ENCODE assay signal across 16 cellular contexts in the genomic region with DNA sequence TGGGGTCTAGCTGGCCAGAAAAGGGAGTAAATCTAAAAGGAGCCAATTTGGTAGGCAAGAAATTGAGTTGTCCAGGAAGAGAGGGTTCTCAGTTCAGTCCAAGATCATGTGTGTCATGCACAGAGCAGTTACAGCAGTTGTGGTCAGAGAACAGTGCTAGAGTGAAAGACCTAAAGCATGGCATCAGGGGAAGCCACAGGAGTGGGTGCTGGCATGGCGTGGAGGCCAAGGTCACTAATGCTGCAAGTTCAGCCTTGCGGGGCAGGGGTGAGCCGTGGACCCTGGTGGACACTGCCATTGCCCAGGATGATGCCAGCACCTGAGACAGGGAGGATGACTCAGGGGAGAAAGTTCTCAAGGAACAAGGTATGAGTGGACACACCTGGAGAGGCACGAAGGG. TPM values are rescaled to one million over a fixed set of nuclear protein-coding genes. Genes with fewer than 3 reads are reported as not detected.
DNase-seq lines count a peak whose midpoint lies in the region; ATAC-seq and TF ChIP-seq lines count a peak whose summit lies in the region.
"Had no signal": no experiment of that assay in that cellular context is flagged by ENCODE, and none has a peak within 500 bp of the region (broad histone marks: within the 10 kb centered on the region; RNA-seq: fewer than 3 reads in every experiment).

No MANE protein-coding gene starts in this region.

- no peaks in the 10 kb centered on the region for H3K4me1 ChIP-seq in upper lobe of right lung
- H3K4me1 ChIP-seq: A549, BE2C had no signal

- peaks cover 26% of the 10 kb centered on the region for H3K27me3 Mint-ChIP-seq in chondrocyte (ENCODE audit: low read depth)

- intact Hi-C loops in posterior vena cava (cut with DNase I): no loop called here
- intact Hi-C loops in upper lobe of right lung (cut with DNase I): no loop called here

- H3K36me3 Mint-ChIP-seq in chondrocyte (ENCODE audit: low read depth): no peaks in the 10 kb centered on the region
- H3K36me3 Mint-ChIP-seq: CD8-positive, alpha-beta T cell had no signal

- no peak overlapping the region for H3K27ac Mint-ChIP-seq in chondrocyte (ENCODE audit: unreplicated experiment)
- H3K27ac Mint-ChIP-seq: CD8-positive, alpha-beta T cell had no signal

- no peaks in the 10 kb centered on the region for H3K9me3 Mint-ChIP-seq in chondrocyte (ENCODE audit: low read depth)
- H3K9me3 Mint-ChIP-seq: CD8-positive, alpha-beta T cell had no signal

- ATAC-seq in upper lobe of right lung: no peak
- ATAC-seq: A549; CD8-positive, alpha-beta T cell; HCT116 had no signal

- DNase-seq in chondrocyte (ENCODE audit: low spot score) (peak; percentile 56), ecto neural progenitor cell (ENCODE audit: low spot score) (peak; percentile 16), posterior vena cava (ENCODE audit: low spot score) (peak; percentile 32), upper lobe of right lung (peak; percentile 46), NCI-H1694 (lab: John Stamatoyannopoulos, UW) (no peak), MV-4-11 (lab: John Stamatoyannopoulos, UW) (no peak), NCI-H187 (lab: John Stamatoyannopoulos, UW) (no peak)
- DNase-seq: BE2C, COR-L47, DND-41, GDM1 had no signal

- no peaks in the 10 kb centered on the region for H3K9me3 ChIP-seq in upper lobe of right lung
- H3K9me3 ChIP-seq: BE2C had no signal

- no peaks in the 10 kb centered on the region for H3K4me1 Mint-ChIP-seq in chondrocyte (ENCODE audit: low read depth)

- no peaks in the 10 kb centered on the region for H3K36me3 ChIP-seq in upper lobe of right lung
- H3K36me3 ChIP-seq: BE2C had no signal

- H3K4me3 ChIP-seq in upper lobe of right lung: no peak overlapping the region
- H3K4me3 ChIP-seq: A549 had no signal

- H3K27ac ChIP-seq in upper lobe of right lung: no peak overlapping the region
- H3K27ac ChIP-seq: A549, C4-2B, HL-60 had no signal

- TF ChIP-seq CTCF in chondrocyte (IDR thresholded peaks at IDR 0.05): no peak
- no peak for TF ChIP-seq CTCF in upper lobe of right lung (IDR thresholded peaks at IDR 0.05)

- H3K27me3 ChIP-seq in upper lobe of right lung: no peaks in the 10 kb centered on the region
- H3K27me3 ChIP-seq: BE2C had no signal

- no peak overlapping the region for H3K4me3 Mint-ChIP-seq in chondrocyte (ENCODE audit: unreplicated experiment)
- H3K4me3 Mint-ChIP-seq: CD8-positive, alpha-beta T cell had no signal

RNA-seq across cellular contexts. Expression of a gene that starts 16.6 kb away (rescaled TPM):
- total RNA-seq in chondrocyte (not detected in 3 replicates), posterior vena cava (under 1 TPM in 1 of 2 donors, not detected in 1; 0.29 TPM), upper lobe of right lung (188 TPM)
- total RNA-seq: CD8-positive, alpha-beta T cell had no signal

RNA-seq across cellular contexts. Expression of a gene that starts 32.2 kb away (rescaled TPM):
- total RNA-seq in chondrocyte (not detected in 3 replicates), posterior vena cava (not detected), upper lobe of right lung (18.9 TPM)
- total RNA-seq: CD8-positive, alpha-beta T cell had no signal

RNA-seq across cellular contexts. Expression of a gene that starts 47.6 kb away (rescaled TPM):
- total RNA-seq in chondrocyte: not detected in 3 replicates
- total RNA-seq in posterior vena cava: 10 to 100 TPM; 32.5 to 46.6 TPM
- 59.4 TPM for total RNA-seq in upper lobe of right lung
- total RNA-seq: CD8-positive, alpha-beta T cell had no signal

Comparison
In these comparisons a context has a peak if more than half of its experiments do, and no peak if none do; other contexts are left out.
1. DNase-seq: peak in chondrocyte (single experiment), ecto neural progenitor cell (single experiment), posterior vena cava (single experiment) and upper lobe of right lung (single experiment); none in NCI-H1694 (single experiment), MV-4-11 (single experiment) and NCI-H187 (0 of 2).
2. RNA of a gene that starts 16.6 kb away (total RNA-seq): 188 TPM in upper lobe of right lung (single experiment); 0.29 TPM in posterior vena cava and not detected in chondrocyte; every median in the first group is over 100 times any median in the second.
3. RNA of a gene that starts 32.2 kb away (total RNA-seq): 18.9 TPM in upper lobe of right lung (single experiment); not detected in chondrocyte and not detected in posterior vena cava; every median in the first group is over 10 times any median in the second.
4. RNA of a gene that starts 47.6 kb away (total RNA-seq): 59.4 TPM in upper lobe of right lung (single experiment) and 32.5 to 46.6 TPM in posterior vena cava; not detected in chondrocyte; every median in the first group is over 10 times any median in the second.